ENCODE assay signal across 1 cellular context in the genomic region with DNA sequence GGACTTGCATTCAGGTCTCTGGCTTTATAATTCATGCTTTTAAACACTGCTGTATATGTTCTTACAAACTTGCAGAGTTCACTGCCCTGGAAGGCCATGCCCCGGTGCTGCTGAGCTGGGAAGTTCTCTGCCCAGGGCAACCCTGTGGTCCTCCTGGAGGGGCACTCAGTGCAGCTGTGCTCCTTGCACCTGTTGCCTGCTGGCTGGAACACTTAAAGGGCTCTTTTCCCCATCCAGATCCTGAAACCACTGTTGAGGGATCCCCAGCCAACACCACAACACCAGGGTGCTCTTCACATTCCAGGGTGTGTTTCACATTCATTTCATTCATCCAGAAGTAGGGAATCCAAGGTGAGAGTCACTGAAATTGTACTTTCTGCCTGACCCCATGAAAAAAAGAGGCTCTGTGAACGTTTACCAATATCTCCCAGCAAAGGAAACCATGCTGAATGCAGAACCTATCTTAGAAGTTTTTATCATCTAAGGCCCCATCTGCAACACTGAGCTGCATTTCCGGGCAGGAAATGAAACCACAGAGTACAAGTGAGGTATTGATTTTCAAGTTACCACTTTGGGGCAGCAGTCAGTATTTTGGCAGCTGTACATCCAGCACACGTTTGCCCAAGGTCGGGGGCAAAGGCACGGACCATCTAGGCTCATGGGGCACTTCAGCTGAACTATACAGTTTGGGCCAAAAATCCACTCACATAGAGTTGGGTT.
TF ChIP-seq lines count a peak whose summit lies in the region.

No MANE protein-coding gene starts in this region.

TF ChIP-seq in K562, 482 proteins besides CTCF, POLR2A, EP300 and RAD21 (continued from another document and continues in another):
- TF ChIP-seq C11orf30 (IDR thresholded peaks at IDR 0.05; ENCODE audit: low read depth) (no peak), ARID1B (IDR thresholded peaks at IDR 0.05) (peak; percentile 17; the same call in 1 of the 2 replicates), ZNF551 (CRISPR knock-in tag; IDR thresholded peaks at IDR 0.05) (no peak), ZNF175 (CRISPR knock-in tag; IDR thresholded peaks at IDR 0.05; ENCODE audit: low read depth) (0 out of 2 replicates have a peak, but pooled peaks have one; percentile 71), E4F1 (CRISPR knock-in tag; IDR thresholded peaks at IDR 0.05; ENCODE audit: borderline replicate concordance) (no peak), ZBTB8A (IDR thresholded peaks at IDR 0.05; ENCODE audit: partially characterized antibody) (no peak), ZNF395 (CRISPR knock-in tag; IDR thresholded peaks at IDR 0.05) (peak; percentile 28; the same call in 1 of the 2 replicates), ZFP30 (CRISPR knock-in tag; IDR thresholded peaks at IDR 0.05; ENCODE audit: borderline replicate concordance) (no peak), FIP1L1 (IDR thresholded peaks at IDR 0.05; ENCODE audit: low read depth, low read length, poor library complexity, severe bottlenecking) (no peak), ZNF197 (CRISPR knock-in tag; IDR thresholded peaks at IDR 0.05; ENCODE audit: low read depth) (0 out of 2 replicates have a peak, but pooled peaks have one; percentile 43), XRCC3 (IDR thresholded peaks at IDR 0.05) (no peak), CREBBP (IDR thresholded peaks at IDR 0.05; ENCODE audit: low read depth, low read length) (no peak), NR4A1 (CRISPR knock-in tag; IDR thresholded peaks at IDR 0.05) (no peak), NR4A1 (tag; IDR thresholded peaks at IDR 0.05) (0 out of 2 replicates have a peak, but pooled peaks have one; percentile 44), HMG20A (CRISPR knock-in tag; conservative IDR thresholded peaks at IDR 0.05) (no peak), COPS2 (conservative IDR thresholded peaks at IDR 0.05) (no peak), CCAR2 (IDR thresholded peaks at IDR 0.05; ENCODE audit: low read depth, low read length) (no peak), DPF2 (IDR thresholded peaks at IDR 0.05) (no peak), CREM (IDR thresholded peaks at IDR 0.05; ENCODE audit: low read depth) (no peak), HIVEP1 (CRISPR knock-in tag; IDR thresholded peaks at IDR 0.05) (no peak), TGIF2 (CRISPR knock-in tag; IDR thresholded peaks at IDR 0.05) (no peak), ZNF431 (CRISPR knock-in tag; IDR thresholded peaks at IDR 0.05) (no peak), ETV5 (CRISPR knock-in tag; IDR thresholded peaks at IDR 0.05; ENCODE audit: low read depth) (peak; percentile 38; the same call in 1 of the 2 replicates), MAZ (CRISPR knock-in tag; conservative IDR thresholded peaks at IDR 0.05 in 1 of 2, IDR thresholded peaks at IDR 0.05 in 1 of 2) (0 out of 4 replicates have a peak, but pooled peaks of 1 of the 2 experiments have one; percentile 30), ZNF77 (CRISPR knock-in tag; IDR thresholded peaks at IDR 0.05) (no peak), SMAD4 (CRISPR knock-in tag; conservative IDR thresholded peaks at IDR 0.05) (0 out of 2 replicates have a peak, but pooled peaks have one; percentile 32), SIX5 (IDR thresholded peaks at IDR 0.05; ENCODE audit: borderline replicate concordance in 1 of 2, insufficient read depth in 1 of 2, low read depth in 1 of 2, low read length in 2 of 2) (no peak), ZNF766 (CRISPR knock-in tag; conservative IDR thresholded peaks at IDR 0.05) (peak; percentile 59; the same call in 1 of the 2 replicates), BRD9 (IDR thresholded peaks at IDR 0.05; ENCODE audit: low read depth, partially characterized antibody) (no peak), DNMT1 (IDR thresholded peaks at IDR 0.05) (no peak), E2F6 (IDR thresholded peaks at IDR 0.05; ENCODE audit: borderline replicate concordance in 1 of 2, extremely low read depth in 1 of 2, insufficient read depth in 1 of 2, insufficient read length in 1 of 2, low read depth in 1 of 2, low read length in 1 of 2, poor library complexity in 1 of 2, severe bottlenecking in 1 of 2) (no peak), TSC22D4 (tag; IDR thresholded peaks at IDR 0.05) (no peak), POLR2AphosphoS2 (IDR thresholded peaks at IDR 0.05; ENCODE audit: low read length) (no peak), KDM5B (IDR thresholded peaks at IDR 0.05; ENCODE audit: insufficient replicate concordance, low read depth, low read length) (no peak), ZBTB11 (CRISPR knock-in tag; IDR thresholded peaks at IDR 0.05) (peak in 1 of 3 experiments; percentile 40; a peak in 1 of 6 replicates), ZFP36 (IDR thresholded peaks at IDR 0.05; ENCODE audit: low read depth, low read length, partially characterized antibody) (no peak), ZNF57 (CRISPR knock-in tag; IDR thresholded peaks at IDR 0.05) (no peak), MYC (IDR thresholded peaks at IDR 0.05; ENCODE audit: low read depth, low read length) (no peak), MYC (CRISPR knock-in tag; IDR thresholded peaks at IDR 0.05; ENCODE audit: borderline replicate concordance, low read depth) (no peak), RBM14 (IDR thresholded peaks at IDR 0.05; ENCODE audit: borderline replicate concordance, insufficient read depth, low read depth, low read length) (no peak), GTF2E2 (tag; IDR thresholded peaks at IDR 0.05) (no peak), LCOR (CRISPR knock-in tag; IDR thresholded peaks at IDR 0.05) (no peak), CBX8 (IDR thresholded peaks at IDR 0.05; ENCODE audit: borderline replicate concordance, extremely low read depth, low read depth, low read length, poor library complexity, severe bottlenecking) (no peak), TRIM28 (IDR thresholded peaks at IDR 0.05) (no peak), KLF13 (tag; IDR thresholded peaks at IDR 0.05; ENCODE audit: borderline replicate concordance, low read depth) (no peak), MITF (IDR thresholded peaks at IDR 0.05) (no peak), ETV1 (tag; conservative IDR thresholded peaks at IDR 0.05; ENCODE audit: low read depth) (peak; percentile 78)
- TF ChIP-seq, protein P1, sequence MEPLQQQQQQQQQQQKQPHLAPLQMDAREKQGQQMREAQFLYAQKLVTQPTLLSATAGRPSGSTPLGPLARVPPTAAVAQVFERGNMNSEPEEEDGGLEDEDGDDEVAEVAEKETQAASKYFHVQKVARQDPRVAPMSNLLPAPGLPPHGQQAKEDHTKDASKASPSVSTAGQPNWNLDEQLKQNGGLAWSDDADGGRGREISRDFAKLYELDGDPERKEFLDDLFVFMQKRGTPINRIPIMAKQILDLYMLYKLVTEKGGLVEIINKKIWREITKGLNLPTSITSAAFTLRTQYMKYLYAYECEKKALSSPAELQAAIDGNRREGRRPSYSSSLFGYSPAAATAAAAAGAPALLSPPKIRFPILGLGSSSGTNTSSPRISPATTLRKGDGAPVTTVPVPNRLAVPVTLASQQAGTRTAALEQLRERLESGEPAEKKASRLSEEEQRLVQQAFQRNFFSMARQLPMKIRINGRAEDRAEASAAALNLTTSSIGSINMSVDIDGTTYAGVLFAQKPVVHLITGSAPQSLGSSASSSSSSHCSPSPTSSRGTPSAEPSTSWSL (CRISPR knock-in tag; IDR thresholded peaks at IDR 0.05; ENCODE audit: borderline replicate concordance), result no peak
- TF ChIP-seq, protein P2, sequence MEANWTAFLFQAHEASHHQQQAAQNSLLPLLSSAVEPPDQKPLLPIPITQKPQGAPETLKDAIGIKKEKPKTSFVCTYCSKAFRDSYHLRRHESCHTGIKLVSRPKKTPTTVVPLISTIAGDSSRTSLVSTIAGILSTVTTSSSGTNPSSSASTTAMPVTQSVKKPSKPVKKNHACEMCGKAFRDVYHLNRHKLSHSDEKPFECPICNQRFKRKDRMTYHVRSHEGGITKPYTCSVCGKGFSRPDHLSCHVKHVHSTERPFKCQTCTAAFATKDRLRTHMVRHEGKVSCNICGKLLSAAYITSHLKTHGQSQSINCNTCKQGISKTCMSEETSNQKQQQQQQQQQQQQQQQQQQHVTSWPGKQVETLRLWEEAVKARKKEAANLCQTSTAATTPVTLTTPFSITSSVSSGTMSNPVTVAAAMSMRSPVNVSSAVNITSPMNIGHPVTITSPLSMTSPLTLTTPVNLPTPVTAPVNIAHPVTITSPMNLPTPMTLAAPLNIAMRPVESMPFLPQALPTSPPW (CRISPR knock-in tag; IDR thresholded peaks at IDR 0.05), result no peak
